Comparison of ENCODE assay signal across 12 cellular contexts in the genomic region with DNA sequence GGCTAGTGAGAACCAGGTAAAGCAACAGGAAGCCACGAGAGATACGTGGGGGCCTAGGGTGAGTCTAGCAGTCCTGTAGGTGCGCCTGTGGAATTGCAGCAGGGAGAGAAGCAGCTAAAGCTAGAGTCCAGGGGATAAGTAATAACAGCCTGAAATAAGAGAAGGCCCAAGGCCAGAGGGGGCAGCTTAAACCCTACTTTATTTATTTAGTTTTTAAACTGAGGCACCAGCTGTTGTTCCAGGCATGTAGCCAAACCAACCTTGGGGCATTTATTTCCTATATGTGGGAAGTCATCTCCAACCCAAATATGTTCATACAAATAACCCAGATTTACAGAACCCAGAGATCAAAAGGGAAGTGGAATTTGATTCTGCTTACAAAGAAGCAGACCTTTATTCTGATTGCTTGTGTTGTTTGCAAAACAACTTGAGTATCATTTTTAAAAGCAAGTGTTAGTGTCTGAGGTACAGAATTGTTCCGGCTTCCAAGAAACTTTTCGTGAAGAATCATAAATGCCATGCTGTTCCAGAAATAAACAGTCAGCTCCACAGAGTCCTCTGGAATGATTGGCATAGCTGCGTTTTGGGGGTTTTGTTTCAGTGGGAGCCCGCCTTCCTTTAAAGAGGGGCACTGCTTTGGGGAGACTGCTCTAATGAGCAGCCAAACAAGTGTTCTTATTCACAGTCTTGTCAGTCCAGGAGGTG.
DNase-seq lines count a peak whose midpoint lies in the region; ATAC-seq and TF ChIP-seq lines count a peak whose summit lies in the region.
"Had no signal": no experiment of that assay in that cellular context is flagged by ENCODE, and none has a peak within 500 bp of the region (broad histone marks: within the 10 kb centered on the region; RNA-seq: fewer than 3 reads in every experiment).

No MANE protein-coding gene starts in this region.

- H3K9me3 Mint-ChIP-seq in mesothelial cell of epicardium, result no peaks in the 10 kb centered on the region
- H3K9me3 Mint-ChIP-seq in progenitor cell of endocrine pancreas (ENCODE audit: low read depth), result no peaks in the 10 kb centered on the region

- H3K4me1 ChIP-seq in HEK293 (ENCODE audit: control insufficient read depth, insufficient read depth, low read length), result peaks cover 15% of the 10 kb centered on the region
- H3K4me1 ChIP-seq: spleen had no signal

- POLR2A ChIA-PET in HEK293 (lab: Yijun Ruan, JAX), result no interaction called here

- no peaks in the 10 kb centered on the region for H3K36me3 Mint-ChIP-seq in mesothelial cell of epicardium
- H3K36me3 Mint-ChIP-seq in progenitor cell of endocrine pancreas (ENCODE audit: insufficient read depth), result peaks cover 2% of the 10 kb centered on the region

- intact Hi-C loops in left colon (cut with DNase I, micrococcal nuclease) (no loop called here), head of caudate nucleus (cut with DNase I) (no loop called here)

- peaks cover 0 to 19% of the 10 kb centered on the region in 2 experiments; a peak in 2 of 3 replicates for H3K36me3 ChIP-seq in HEK293 (ENCODE audit: control insufficient read depth in 2 of 2, insufficient read depth in 1 of 2, low read length in 2 of 2)
- H3K36me3 ChIP-seq: spleen had no signal

- H3K4me3 ChIP-seq in HEK293 (ENCODE audit: low read depth, low read length), result no peak overlapping the region
- H3K4me3 ChIP-seq: spleen had no signal

- TF ChIP-seq CTCF in HEK293 (tag by site-specific recombination; IDR thresholded peaks at IDR 0.05), result no peak
- TF ChIP-seq CTCF in mesothelial cell of epicardium (IDR thresholded peaks at IDR 0.05; ENCODE audit: unreplicated experiment), result no peak
- no peak for TF ChIP-seq CTCF in progenitor cell of endocrine pancreas (IDR thresholded peaks at IDR 0.05; ENCODE audit: unreplicated experiment)

- CTCF ChIA-PET in HEK293 (lab: Yijun Ruan, JAX), result interaction anchor here (0.9 kb wide), 1 partner anchor 33 kb away, joined by 5 read pairs; no protein-coding TSS in a partner anchor

- H3K4me1 Mint-ChIP-seq in mesothelial cell of epicardium (no peaks in the 10 kb centered on the region), progenitor cell of endocrine pancreas (ENCODE audit: low read depth) (no peaks in the 10 kb centered on the region)
- H3K4me1 Mint-ChIP-seq: activated CD8-positive, alpha-beta memory T cell treated with anti-CD3 and anti-CD28 coated beads, Interleukin-2, amount 10 ng/mL, durations not matched to agents 7 days and 5 days had no signal

- DNase-seq in AG08396 (ENCODE audit: low spot score), result peak; percentile 20
- DNase-seq in RPMI8226, result peak; percentile 19
- peak; percentile 86 for DNase-seq in fibroblast of peridontal ligament (ENCODE audit: extremely low read depth)
- no peak for DNase-seq in left colon
- no peak for DNase-seq in mesothelial cell of epicardium (ENCODE audit: low spot score in 2 of 2, unreplicated experiment in 2 of 2)
- DNase-seq in progenitor cell of endocrine pancreas (ENCODE audit: low spot score, unreplicated experiment), result no peak
- DNase-seq in head of caudate nucleus, result no peak
- DNase-seq: activated CD8-positive, alpha-beta memory T cell treated with anti-CD3 and anti-CD28 coated beads, Interleukin-2, amount 10 ng/mL, durations not matched to agents 7 days and 5 days; cortex of kidney; Kasumi-1; spleen had no signal

- H3K27ac Mint-ChIP-seq in mesothelial cell of epicardium, result no peak overlapping the region
- no peak overlapping the region for H3K27ac Mint-ChIP-seq in progenitor cell of endocrine pancreas
- H3K27ac Mint-ChIP-seq: activated CD8-positive, alpha-beta memory T cell treated with anti-CD3 and anti-CD28 coated beads, Interleukin-2, amount 10 ng/mL, durations not matched to agents 7 days and 5 days had no signal

- no peaks in the 10 kb centered on the region for H3K9me3 ChIP-seq in HEK293 (ENCODE audit: control insufficient read depth, insufficient read depth, low read depth, low read length)
- H3K9me3 ChIP-seq: spleen had no signal

- H3K4me3 Mint-ChIP-seq in mesothelial cell of epicardium, result no peak overlapping the region
- no peak overlapping the region for H3K4me3 Mint-ChIP-seq in progenitor cell of endocrine pancreas (ENCODE audit: low read depth)
- H3K4me3 Mint-ChIP-seq: activated CD8-positive, alpha-beta memory T cell treated with anti-CD3 and anti-CD28 coated beads, Interleukin-2, amount 10 ng/mL, durations not matched to agents 7 days and 5 days had no signal

- no peak for ATAC-seq in left colon
- ATAC-seq: activated CD8-positive, alpha-beta memory T cell treated with anti-CD3 and anti-CD28 coated beads, Interleukin-2, amount 10 ng/mL, durations not matched to agents 7 days and 5 days had no signal

- H3K27ac ChIP-seq in HEK293 (ENCODE audit: extremely low read depth, low read depth, low read length), result no peak overlapping the region; the same call in 1 of the 2 replicates
- H3K27ac ChIP-seq: spleen had no signal

- H3K27me3 Mint-ChIP-seq in mesothelial cell of epicardium (ENCODE audit: low read depth) (no peaks in the 10 kb centered on the region), progenitor cell of endocrine pancreas (no peaks in the 10 kb centered on the region)
- H3K27me3 Mint-ChIP-seq: activated CD8-positive, alpha-beta memory T cell treated with anti-CD3 and anti-CD28 coated beads, Interleukin-2, amount 10 ng/mL, durations not matched to agents 7 days and 5 days had no signal

TF ChIP-seq in HEK293, 187 proteins besides CTCF, POLR2A, EP300 and RAD21:
- TF ChIP-seq ZNF341 (tag by site-specific recombination; IDR thresholded peaks at IDR 0.05; ENCODE audit: low read depth) (0 out of 2 replicates have a peak, but pooled peaks have one; percentile 13), HOXD13 (CRISPR knock-in tag; IDR thresholded peaks at IDR 0.05; ENCODE audit: borderline replicate concordance) (no peak), ZFHX2 (tag by site-specific recombination; conservative IDR thresholded peaks at IDR 0.05) (no peak), ZNF140 (tag by site-specific recombination; IDR thresholded peaks at IDR 0.05) (no peak), MYNN (tag by site-specific recombination; IDR thresholded peaks at IDR 0.05; ENCODE audit: borderline replicate concordance) (no peak), ZNF777 (tag by site-specific recombination; IDR thresholded peaks at IDR 0.05; ENCODE audit: borderline replicate concordance) (no peak), ZBTB17 (tag by site-specific recombination; IDR thresholded peaks at IDR 0.05) (no peak), FEZF1 (tag by site-specific recombination; IDR thresholded peaks at IDR 0.05) (0 out of 2 replicates have a peak, but pooled peaks have one; percentile 11), ZNF571 (tag by site-specific recombination; IDR thresholded peaks at IDR 0.05) (no peak), GLIS1 (tag by site-specific recombination; IDR thresholded peaks at IDR 0.05) (peak; percentile 65), ZBTB48 (tag by site-specific recombination; IDR thresholded peaks at IDR 0.05) (no peak), ZNF701 (tag by site-specific recombination; IDR thresholded peaks at IDR 0.05) (no peak)
- TF ChIP-seq, protein P1, sequence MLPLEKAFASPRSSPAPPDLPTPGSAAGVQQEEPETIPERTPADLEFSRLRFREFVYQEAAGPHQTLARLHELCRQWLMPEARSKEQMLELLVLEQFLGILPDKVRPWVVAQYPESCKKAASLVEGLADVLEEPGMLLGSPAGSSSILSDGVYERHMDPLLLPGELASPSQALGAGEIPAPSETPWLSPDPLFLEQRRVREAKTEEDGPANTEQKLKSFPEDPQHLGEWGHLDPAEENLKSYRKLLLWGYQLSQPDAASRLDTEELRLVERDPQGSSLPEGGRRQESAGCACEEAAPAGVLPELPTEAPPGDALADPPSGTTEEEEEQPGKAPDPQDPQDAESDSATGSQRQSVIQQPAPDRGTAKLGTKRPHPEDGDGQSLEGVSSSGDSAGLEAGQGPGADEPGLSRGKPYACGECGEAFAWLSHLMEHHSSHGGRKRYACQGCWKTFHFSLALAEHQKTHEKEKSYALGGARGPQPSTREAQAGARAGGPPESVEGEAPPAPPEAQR (tag by site-specific recombination; IDR thresholded peaks at IDR 0.05), result no peak
- TF ChIP-seq, protein P2, sequence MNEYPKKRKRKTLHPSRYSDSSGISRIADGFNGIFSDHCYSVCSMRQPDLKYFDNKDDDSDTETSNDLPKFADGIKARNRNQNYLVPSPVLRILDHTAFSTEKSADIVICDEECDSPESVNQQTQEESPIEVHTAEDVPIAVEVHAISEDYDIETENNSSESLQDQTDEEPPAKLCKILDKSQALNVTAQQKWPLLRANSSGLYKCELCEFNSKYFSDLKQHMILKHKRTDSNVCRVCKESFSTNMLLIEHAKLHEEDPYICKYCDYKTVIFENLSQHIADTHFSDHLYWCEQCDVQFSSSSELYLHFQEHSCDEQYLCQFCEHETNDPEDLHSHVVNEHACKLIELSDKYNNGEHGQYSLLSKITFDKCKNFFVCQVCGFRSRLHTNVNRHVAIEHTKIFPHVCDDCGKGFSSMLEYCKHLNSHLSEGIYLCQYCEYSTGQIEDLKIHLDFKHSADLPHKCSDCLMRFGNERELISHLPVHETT (tag by site-specific recombination; IDR thresholded peaks at IDR 0.05), result no peak
- TF ChIP-seq, protein P3, sequence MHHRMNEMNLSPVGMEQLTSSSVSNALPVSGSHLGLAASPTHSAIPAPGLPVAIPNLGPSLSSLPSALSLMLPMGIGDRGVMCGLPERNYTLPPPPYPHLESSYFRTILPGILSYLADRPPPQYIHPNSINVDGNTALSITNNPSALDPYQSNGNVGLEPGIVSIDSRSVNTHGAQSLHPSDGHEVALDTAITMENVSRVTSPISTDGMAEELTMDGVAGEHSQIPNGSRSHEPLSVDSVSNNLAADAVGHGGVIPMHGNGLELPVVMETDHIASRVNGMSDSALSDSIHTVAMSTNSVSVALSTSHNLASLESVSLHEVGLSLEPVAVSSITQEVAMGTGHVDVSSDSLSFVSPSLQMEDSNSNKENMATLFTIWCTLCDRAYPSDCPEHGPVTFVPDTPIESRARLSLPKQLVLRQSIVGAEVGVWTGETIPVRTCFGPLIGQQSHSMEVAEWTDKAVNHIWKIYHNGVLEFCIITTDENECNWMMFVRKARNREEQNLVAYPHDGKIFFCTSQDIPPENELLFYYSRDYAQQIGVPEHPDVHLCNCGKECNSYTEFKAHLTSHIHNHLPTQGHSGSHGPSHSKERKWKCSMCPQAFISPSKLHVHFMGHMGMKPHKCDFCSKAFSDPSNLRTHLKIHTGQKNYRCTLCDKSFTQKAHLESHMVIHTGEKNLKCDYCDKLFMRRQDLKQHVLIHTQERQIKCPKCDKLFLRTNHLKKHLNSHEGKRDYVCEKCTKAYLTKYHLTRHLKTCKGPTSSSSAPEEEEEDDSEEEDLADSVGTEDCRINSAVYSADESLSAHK (tag by site-specific recombination; IDR thresholded peaks at IDR 0.05), result no peak

Comparison
In these comparisons a context has a peak if more than half of its experiments do, and no peak if none do; other contexts are left out.
1. DNase-seq: peak in AG08396 (single experiment), RPMI8226 (single experiment) and fibroblast of peridontal ligament (single experiment); none in left colon (0 of 2), mesothelial cell of epicardium (0 of 2), progenitor cell of endocrine pancreas (single experiment) and head of caudate nucleus (0 of 42).